22 cellular contexts compared by ENCODE assay signal in genomic region chr6:163062790-163063189, GRCh38.
"Had no signal": no experiment of that assay in that cellular context is flagged by ENCODE, and none has a peak within 500 bp of the region (broad histone marks: within the 10 kb centered on the region; RNA-seq: fewer than 3 reads in every experiment).

No MANE protein-coding gene starts in this region.

- H3K4me1 ChIP-seq: colonic mucosa, esophagus squamous epithelium, gastrocnemius medialis, gastroesophageal sphincter had no signal

- H3K36me3 ChIP-seq: colonic mucosa, esophagus squamous epithelium, gastrocnemius medialis, heart left ventricle, heart right ventricle had no signal

- H3K9me3 ChIP-seq: colonic mucosa, esophagus squamous epithelium, gastrocnemius medialis had no signal

- DNase-seq: colonic mucosa; cortex of kidney; dermis blood vessel endothelial cell; dorsolateral prefrontal cortex; effector CD4-positive, alpha-beta T cell; effector CD8-positive, alpha-beta T cell; effector memory CD4-positive, alpha-beta T cell; effector memory CD8-positive, alpha-beta T cell; endodermal cell; erythroblast; esophagus squamous epithelium; foreskin fibroblast; foreskin melanocyte; gastrocnemius medialis; glutamatergic neuron; head of caudate nucleus; heart left ventricle; heart right ventricle had no signal

- H3K4me3 ChIP-seq: colonic mucosa, coronary artery, dorsolateral prefrontal cortex, esophagus squamous epithelium, gastrocnemius medialis, gastroesophageal sphincter, heart left ventricle, heart right ventricle had no signal

- H3K27me3 ChIP-seq: colonic mucosa, dorsolateral prefrontal cortex, esophagus squamous epithelium, foreskin keratinocyte, gastrocnemius medialis, gastroesophageal sphincter, heart left ventricle, heart right ventricle had no signal

- H3K27ac ChIP-seq: colonic mucosa, coronary artery, dorsolateral prefrontal cortex, epithelial cell of prostate, esophagus squamous epithelium, foreskin keratinocyte, gastrocnemius medialis, gastroesophageal sphincter, heart left ventricle, heart right ventricle had no signal
